Comparison of ENCODE assay signal across 15 cellular contexts in the genomic region with DNA sequence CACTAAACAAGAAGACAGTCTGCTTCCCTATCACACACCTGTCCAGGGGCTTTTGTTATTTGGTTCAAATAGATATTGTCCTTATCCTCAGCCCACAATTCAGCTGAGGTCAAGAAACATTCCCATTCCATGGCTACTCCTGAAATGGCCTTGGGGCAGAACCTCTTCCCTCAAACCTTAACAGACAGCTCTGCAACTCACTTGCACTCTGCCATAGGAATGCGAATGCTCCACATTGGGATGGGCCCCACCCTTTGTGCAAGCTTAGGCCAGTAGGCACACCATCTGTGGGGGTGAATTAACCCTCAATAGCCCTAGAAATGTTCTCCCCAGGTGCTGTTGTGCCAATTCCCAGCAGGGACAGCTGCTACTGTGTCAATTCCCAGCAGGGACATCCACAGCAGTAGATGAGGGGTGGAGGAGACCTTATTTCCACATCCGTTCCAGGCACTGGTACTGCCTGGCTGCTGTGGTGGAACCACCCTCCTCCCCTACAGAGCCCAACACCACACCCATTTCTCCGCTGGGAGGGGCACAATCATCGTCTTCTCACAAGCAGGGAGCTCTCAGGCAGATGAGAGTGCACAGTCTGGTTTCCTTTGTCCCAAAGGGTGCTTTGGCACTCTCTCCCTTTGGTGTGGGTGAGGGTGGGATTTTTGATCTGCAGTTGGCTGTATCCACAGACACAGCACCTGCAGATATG. TPM values are rescaled to one million over a fixed set of nuclear protein-coding genes. Genes with fewer than 3 reads are reported as not detected.
A peak's percentile ranks its signal among the peaks of the same experiment; 100 is the strongest.
DNase-seq lines count a peak whose midpoint lies in the region; ATAC-seq and TF ChIP-seq lines count a peak whose summit lies in the region.
"Had no signal": no experiment of that assay in that cellular context is flagged by ENCODE, and none has a peak within 500 bp of the region (broad histone marks: within the 10 kb centered on the region; RNA-seq: fewer than 3 reads in every experiment).

No MANE protein-coding gene starts in this region.

- no peaks in the 10 kb centered on the region for H3K27me3 ChIP-seq in GM23338 (ENCODE audit: insufficient read depth)
- no peaks in the 10 kb centered on the region for H3K27me3 ChIP-seq in smooth muscle cell (ENCODE audit: low read depth)
- H3K27me3 ChIP-seq: transverse colon had no signal

- H3K27ac ChIP-seq in GM23338 (ENCODE audit: low read depth): no peak overlapping the region
- H3K27ac ChIP-seq in smooth muscle cell (ENCODE audit: low read depth): no peak overlapping the region
- H3K27ac ChIP-seq: transverse colon, VCaP had no signal

- H3K36me3 ChIP-seq in GM23338 (ENCODE audit: insufficient read depth) (no peaks in the 10 kb centered on the region; the same call in none of the 2 replicates), smooth muscle cell (ENCODE audit: low read depth) (no peaks in the 10 kb centered on the region)
- H3K36me3 ChIP-seq: transverse colon had no signal

- H3K27me3 Mint-ChIP-seq in GM23338 (ENCODE audit: insufficient read depth, low read depth, poor library complexity) (peaks cover 5% of the 10 kb centered on the region), mesothelial cell of epicardium (ENCODE audit: low read depth) (no peaks in the 10 kb centered on the region)

- H3K4me1 ChIP-seq in GM23338 (ENCODE audit: insufficient read depth) (no peaks in the 10 kb centered on the region), smooth muscle cell (ENCODE audit: low read depth) (no peaks in the 10 kb centered on the region)

- peaks cover 32% of the 10 kb centered on the region for H3K36me3 Mint-ChIP-seq in GM23338 (ENCODE audit: low read depth)
- no peaks in the 10 kb centered on the region for H3K36me3 Mint-ChIP-seq in mesothelial cell of epicardium

- DNase-seq in NCI-H2171 treated with DMSO at 0.1 percent for 48 hours (lab: John Stamatoyannopoulos, UW) (peak; percentile 40), NCI-H2171 (lab: John Stamatoyannopoulos, UW) (no peak), GM23338 (ENCODE audit: low spot score) (no peak), left colon (peak in 1 of 2 donors; percentile 13), mesothelial cell of epicardium (ENCODE audit: low spot score in 2 of 2, unreplicated experiment in 2 of 2) (no peak), smooth muscle cell (lab: John Stamatoyannopoulos, UW; ENCODE audit: unreplicated experiment) (no peak)
- peak; percentile 6 to 19 for DNase-seq in activated CD4-positive, alpha-beta T cell treated with anti-CD3 and anti-CD28 coated beads, Interleukin-2, amount 50 U/mL, for 48 hours
- DNase-seq: 8988T; activated T-cell treated with anti-CD3 and anti-CD28 coated beads, Interleukin-2, amount 50 U/mL, for 48 hours; NCI-H1105; NCI-H2227 treated with DMSO at 0.1 percent for 48 hours; transverse colon had no signal

- H3K4me1 Mint-ChIP-seq in GM23338: no peaks in the 10 kb centered on the region; the same call in 2 of the 3 replicates
- peaks cover 5% of the 10 kb centered on the region for H3K4me1 Mint-ChIP-seq in mesothelial cell of epicardium
- H3K4me1 Mint-ChIP-seq: nephron had no signal

- H3K4me2 ChIP-seq in GM23338: no peak overlapping the region
- H3K4me2 ChIP-seq in smooth muscle cell: no peak overlapping the region

- ATAC-seq in GM23338: peak; percentile 25; the same call in 2 of the 3 replicates
- ATAC-seq in left colon: peak; percentile 63
- no peak for ATAC-seq in HG02798 (IDR thresholded peaks at IDR 0.05; ENCODE audit: poor library complexity, unreplicated experiment)

- intact Hi-C loops in left colon (cut with DNase I, micrococcal nuclease): no loop called here

- H3K79me2 ChIP-seq in GM23338 (replicated peaks; ENCODE audit: insufficient read depth) (no peaks in the 10 kb centered on the region), smooth muscle cell (ENCODE audit: low read depth) (no peaks in the 10 kb centered on the region)

- no peak overlapping the region for H3K4me3 Mint-ChIP-seq in GM23338
- no peak overlapping the region for H3K4me3 Mint-ChIP-seq in mesothelial cell of epicardium
- H3K4me3 Mint-ChIP-seq: nephron had no signal

- H3K9me2 ChIP-seq in GM23338 (ENCODE audit: insufficient read depth): peaks cover 14% of the 10 kb centered on the region; the same call in 1 of the 2 replicates

- H3K4me3 ChIP-seq in GM23338 (no peak overlapping the region), smooth muscle cell (no peak overlapping the region)
- H3K4me3 ChIP-seq: transverse colon had no signal

- H2AFZ ChIP-seq in GM23338 (peak overlapping the region; percentile 10; the same call in 1 of the 2 replicates), smooth muscle cell (ENCODE audit: low read depth) (no peak overlapping the region)

- H3K9me3 Mint-ChIP-seq in GM23338: peaks cover 54% of the 10 kb centered on the region
- H3K9me3 Mint-ChIP-seq in mesothelial cell of epicardium: peaks cover 61% of the 10 kb centered on the region

- H4K20me1 ChIP-seq in GM23338 (replicated peaks; ENCODE audit: insufficient read depth) (no peaks in the 10 kb centered on the region), smooth muscle cell (ENCODE audit: low read depth) (no peaks in the 10 kb centered on the region)

- H3K9me3 ChIP-seq in smooth muscle cell (replicated peaks; ENCODE audit: low read depth): peaks cover 6% of the 10 kb centered on the region

- TF ChIP-seq CTCF in GM23338 (conservative IDR thresholded peaks at IDR 0.05; ENCODE audit: low read depth in 2 of 2) (no peak), mesothelial cell of epicardium (IDR thresholded peaks at IDR 0.05; ENCODE audit: unreplicated experiment) (no peak), smooth muscle cell (IDR thresholded peaks at IDR 0.05; ENCODE audit: borderline replicate concordance, insufficient read depth, poor library complexity, severe bottlenecking) (no peak)

- WGBS in smooth muscle cell (ENCODE audit: low lambda C conversion rate): 83% methylated on average over 4 of the region's 4 CpGs

- H3F3A ChIP-seq in GM23338 (replicated peaks; ENCODE audit: low read depth) (no peaks in the 10 kb centered on the region), smooth muscle cell (ENCODE audit: low read depth) (no peaks in the 10 kb centered on the region)

- H3K9ac ChIP-seq in smooth muscle cell (ENCODE audit: low read depth): no peak overlapping the region

- no peak overlapping the region for H3K27ac Mint-ChIP-seq in GM23338
- no peak overlapping the region for H3K27ac Mint-ChIP-seq in mesothelial cell of epicardium
- H3K27ac Mint-ChIP-seq: nephron had no signal

TF ChIP-seq in GM23338, 12 proteins besides CTCF, POLR2A, EP300 and RAD21 (continues in another document):
- TF ChIP-seq, protein P1, sequence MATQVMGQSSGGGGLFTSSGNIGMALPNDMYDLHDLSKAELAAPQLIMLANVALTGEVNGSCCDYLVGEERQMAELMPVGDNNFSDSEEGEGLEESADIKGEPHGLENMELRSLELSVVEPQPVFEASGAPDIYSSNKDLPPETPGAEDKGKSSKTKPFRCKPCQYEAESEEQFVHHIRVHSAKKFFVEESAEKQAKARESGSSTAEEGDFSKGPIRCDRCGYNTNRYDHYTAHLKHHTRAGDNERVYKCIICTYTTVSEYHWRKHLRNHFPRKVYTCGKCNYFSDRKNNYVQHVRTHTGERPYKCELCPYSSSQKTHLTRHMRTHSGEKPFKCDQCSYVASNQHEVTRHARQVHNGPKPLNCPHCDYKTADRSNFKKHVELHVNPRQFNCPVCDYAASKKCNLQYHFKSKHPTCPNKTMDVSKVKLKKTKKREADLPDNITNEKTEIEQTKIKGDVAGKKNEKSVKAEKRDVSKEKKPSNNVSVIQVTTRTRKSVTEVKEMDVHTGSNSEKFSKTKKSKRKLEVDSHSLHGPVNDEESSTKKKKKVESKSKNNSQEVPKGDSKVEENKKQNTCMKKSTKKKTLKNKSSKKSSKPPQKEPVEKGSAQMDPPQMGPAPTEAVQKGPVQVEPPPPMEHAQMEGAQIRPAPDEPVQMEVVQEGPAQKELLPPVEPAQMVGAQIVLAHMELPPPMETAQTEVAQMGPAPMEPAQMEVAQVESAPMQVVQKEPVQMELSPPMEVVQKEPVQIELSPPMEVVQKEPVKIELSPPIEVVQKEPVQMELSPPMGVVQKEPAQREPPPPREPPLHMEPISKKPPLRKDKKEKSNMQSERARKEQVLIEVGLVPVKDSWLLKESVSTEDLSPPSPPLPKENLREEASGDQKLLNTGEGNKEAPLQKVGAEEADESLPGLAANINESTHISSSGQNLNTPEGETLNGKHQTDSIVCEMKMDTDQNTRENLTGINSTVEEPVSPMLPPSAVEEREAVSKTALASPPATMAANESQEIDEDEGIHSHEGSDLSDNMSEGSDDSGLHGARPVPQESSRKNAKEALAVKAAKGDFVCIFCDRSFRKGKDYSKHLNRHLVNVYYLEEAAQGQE (IDR thresholded peaks at IDR 0.05; ENCODE audit: unreplicated experiment): no peak
- no peak for TF ChIP-seq CREB1 (CRISPR knock-in tag; IDR thresholded peaks at IDR 0.05; ENCODE audit: low read depth)
- TF ChIP-seq, protein P2, sequence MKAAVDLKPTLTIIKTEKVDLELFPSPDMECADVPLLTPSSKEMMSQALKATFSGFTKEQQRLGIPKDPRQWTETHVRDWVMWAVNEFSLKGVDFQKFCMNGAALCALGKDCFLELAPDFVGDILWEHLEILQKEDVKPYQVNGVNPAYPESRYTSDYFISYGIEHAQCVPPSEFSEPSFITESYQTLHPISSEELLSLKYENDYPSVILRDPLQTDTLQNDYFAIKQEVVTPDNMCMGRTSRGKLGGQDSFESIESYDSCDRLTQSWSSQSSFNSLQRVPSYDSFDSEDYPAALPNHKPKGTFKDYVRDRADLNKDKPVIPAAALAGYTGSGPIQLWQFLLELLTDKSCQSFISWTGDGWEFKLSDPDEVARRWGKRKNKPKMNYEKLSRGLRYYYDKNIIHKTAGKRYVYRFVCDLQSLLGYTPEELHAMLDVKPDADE (IDR thresholded peaks at IDR 0.05): no peak

RNA-seq across cellular contexts. Expression of a gene that starts 42.4 kb away (rescaled TPM):
- 0.03 and 0.04 TPM in 2 replicates for total RNA-seq in GM23338 (2014; rRNA removed; shearing (Covaris generic))
- polyA plus RNA-seq in GM23338 (2016; fragmentation: Nextera tagmentation; extraction: Ambion mirVana): 4.8 and 6.1 TPM in 2 replicates
- total RNA-seq in left colon: 10 to 100 TPM in 1 of 2 donors, 1 to 10 TPM in 1; 4.3 to 12.5 TPM
- 25.3 to 30.5 TPM (median 25.8 TPM) in 3 replicates for total RNA-seq in mesothelial cell of epicardium
- total RNA-seq in smooth muscle cell: 199 and 231 TPM in 2 replicates
- 158 and 200 TPM in 2 replicates for polyA plus RNA-seq in smooth muscle cell

RNA-seq across cellular contexts. Expression of a gene that starts 47.3 kb away (rescaled TPM):
- total RNA-seq in GM23338 (2014; rRNA removed; shearing (Covaris generic)): not detected in 2 replicates
- polyA plus RNA-seq in GM23338 (2016; fragmentation: Nextera tagmentation; extraction: Ambion mirVana) (0.08 and 0.12 TPM in 2 replicates), smooth muscle cell (not detected in 2 replicates)
- total RNA-seq in left colon (not detected), mesothelial cell of epicardium (0.89 to 1.6 TPM (median 1.4 TPM) in 3 replicates), smooth muscle cell (0.13 and 2.5 TPM in 2 replicates)

Comparison
In these comparisons a context has a peak if more than half of its experiments do, and no peak if none do; other contexts are left out.
1. DNase-seq: peak in NCI-H2171 treated with DMSO at 0.1 percent for 48 hours (single experiment) and activated CD4-positive, alpha-beta T cell treated with anti-CD3 and anti-CD28 coated beads, Interleukin-2, amount 50 U/mL, for 48 hours (2 of 2); none in NCI-H2171 (single experiment), GM23338 (single experiment), mesothelial cell of epicardium (0 of 2) and smooth muscle cell (single experiment).